32 cellular contexts compared by ENCODE assay signal in the genomic region with DNA sequence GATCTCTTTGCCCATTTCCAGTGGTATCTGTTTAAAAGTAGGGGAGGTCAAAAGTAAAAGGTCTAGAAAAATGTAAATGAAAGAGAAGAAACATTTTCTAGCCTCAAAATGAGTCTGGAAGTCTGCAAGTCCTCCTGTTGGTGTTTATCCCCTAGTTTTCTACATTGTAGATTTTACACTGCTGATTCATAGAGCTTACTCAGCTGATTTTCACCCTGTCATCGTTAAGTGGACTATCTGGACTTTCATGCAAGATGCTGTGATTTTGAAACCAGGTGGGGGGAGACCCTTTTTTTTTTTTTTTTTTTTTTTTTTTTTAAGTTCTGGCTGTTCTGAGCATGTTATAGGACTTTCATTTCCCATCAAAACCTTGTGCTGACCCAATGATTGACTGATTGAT. TPM values are rescaled to one million over a fixed set of nuclear protein-coding genes. Genes with fewer than 3 reads are reported as not detected.
"Had no signal": no experiment of that assay in that cellular context is flagged by ENCODE, and none has a peak within 500 bp of the region (broad histone marks: within the 10 kb centered on the region; RNA-seq: fewer than 3 reads in every experiment).

No MANE protein-coding gene starts in this region.

- H3K36me3 ChIP-seq: adrenal gland, breast epithelium, MG63, WERI-Rb-1 had no signal

- H3K27ac ChIP-seq: adrenal gland, breast epithelium, WERI-Rb-1 had no signal

- H3K4me1 ChIP-seq: adrenal gland, breast epithelium had no signal

- DNase-seq: activated CD4-positive, alpha-beta memory T cell treated with anti-CD3 and anti-CD28 coated beads, Interleukin-2, amount 10 ng/mL, durations not matched to agents 7 days and 5 days; activated CD4-positive, alpha-beta T cell treated with anti-CD3 and anti-CD28 coated beads for 36 hours; activated CD4-positive, alpha-beta T cell treated with anti-CD3 and anti-CD28 coated beads, Interleukin-2, amount 50 U/mL, for 1 hour; activated naive CD4-positive, alpha-beta T cell treated with anti-CD3 and anti-CD28 coated beads, Interleukin-2, amount 50 U/mL, for 16 hours; activated naive CD8-positive, alpha-beta T cell treated with anti-CD3 and anti-CD28 coated beads, Interleukin-2, amount 10 ng/mL, durations not matched to agents 7 days and 5 days; activated T-cell treated with anti-CD3 and anti-CD28 coated beads for 4 hours; activated T-cell treated with anti-CD3 and anti-CD28 coated beads, Interleukin-2, amount 50 U/mL, for 72 hours; adrenal gland; anterior cingulate cortex; caudate nucleus; MG63; MV-4-11; NCI-H1092 treated with DMSO at 0.1 percent for 48 hours; NCI-H1417 treated with DMSO at 0.1 percent for 48 hours; NCI-H1694; NCI-H2029; NCI-H2107; NCI-H2171 treated with DMSO at 0.1 percent for 48 hours; NCI-H226; NCI-H526 treated with DMSO at 0.1 percent for 48 hours; NCI-H82; RPMI8226; SK-N-SH; T-helper 1 cell; WERI-Rb-1 had no signal

- H3K9me3 ChIP-seq: adrenal gland, breast epithelium, MG63, SK-N-SH had no signal

- H3K27me3 ChIP-seq: MG63 had no signal

- H3K4me3 Mint-ChIP-seq: activated CD4-positive, alpha-beta memory T cell treated with anti-CD3 and anti-CD28 coated beads, Interleukin-2, amount 10 ng/mL, durations not matched to agents 7 days and 5 days; activated CD4-positive, alpha-beta T cell treated with anti-CD3 and anti-CD28 coated beads for 36 hours; activated naive CD8-positive, alpha-beta T cell treated with anti-CD3 and anti-CD28 coated beads, Interleukin-2, amount 10 ng/mL, durations not matched to agents 7 days and 5 days; activated T-cell treated with anti-CD3 and anti-CD28 coated beads, Interleukin-2, amount 50 U/mL, for 72 hours had no signal

- H3K4me3 ChIP-seq: adrenal gland, breast epithelium, MG63 had no signal

- H3K9me3 Mint-ChIP-seq: activated CD4-positive, alpha-beta memory T cell treated with anti-CD3 and anti-CD28 coated beads, Interleukin-2, amount 10 ng/mL, durations not matched to agents 7 days and 5 days; activated T-cell treated with anti-CD3 and anti-CD28 coated beads, Interleukin-2, amount 50 U/mL, for 72 hours; activated T-helper 2 cell treated with anti-CD3 and anti-CD28 coated beads, Interferon-gamma antibody, Interleukin-2, Interleukin-4, amounts not matched to agents 10 μg/mL and 5 μg/mL and 100 μg/mL, durations not matched to agents 14 hours and 24 hours and 36 hours had no signal

- H3K27ac Mint-ChIP-seq: activated CD4-positive, alpha-beta memory T cell treated with anti-CD3 and anti-CD28 coated beads, Interleukin-2, amount 10 ng/mL, durations not matched to agents 7 days and 5 days; activated CD4-positive, alpha-beta T cell treated with anti-CD3 and anti-CD28 coated beads for 36 hours; activated naive CD8-positive, alpha-beta T cell treated with anti-CD3 and anti-CD28 coated beads, Interleukin-2, amount 10 ng/mL, durations not matched to agents 7 days and 5 days; activated T-cell treated with anti-CD3 and anti-CD28 coated beads, Interleukin-2, amount 50 U/mL, for 72 hours; activated T-helper 2 cell treated with anti-CD3 and anti-CD28 coated beads, Interferon-gamma antibody, Interleukin-2, Interleukin-4, amounts not matched to agents 10 μg/mL and 5 μg/mL and 100 μg/mL, durations not matched to agents 14 hours and 24 hours and 36 hours had no signal

- H3K36me3 Mint-ChIP-seq: activated naive CD8-positive, alpha-beta T cell treated with anti-CD3 and anti-CD28 coated beads, Interleukin-2, amount 10 ng/mL, durations not matched to agents 7 days and 5 days had no signal

RNA-seq across cellular contexts. Expression of gene HOXD3, which starts 10.3 kb away (rescaled TPM):
- total RNA-seq: activated CD4-positive, alpha-beta memory T cell treated with anti-CD3 and anti-CD28 coated beads, Interleukin-2, amount 10 ng/mL, durations not matched to agents 7 days and 5 days; activated CD4-positive, alpha-beta T cell treated with anti-CD3 and anti-CD28 coated beads for 36 hours; activated CD8-positive, alpha-beta memory T cell treated with anti-CD3 and anti-CD28 coated beads for 36 hours; activated naive CD8-positive, alpha-beta T cell treated with anti-CD3 and anti-CD28 coated beads, Interleukin-2, amount 10 ng/mL, durations not matched to agents 7 days and 5 days; activated T-cell treated with anti-CD3 and anti-CD28 coated beads, Interleukin-2, amount 50 U/mL, for 72 hours; activated T-helper 2 cell treated with anti-CD3 and anti-CD28 coated beads, Interferon-gamma antibody, Interleukin-2, Interleukin-4, amounts not matched to agents 10 μg/mL and 5 μg/mL and 100 μg/mL, durations not matched to agents 14 hours and 24 hours and 36 hours; NCI-H460; OCI-LY7; T-helper 2 cell treated with Interferon-gamma antibody and Interleukin-4, amounts not matched to agents 100 ng/mL and 5 ng/mL, for 36 hours had no signal

RNA-seq across cellular contexts. Expression of gene HOXD4, which starts 16.0 kb away (rescaled TPM):
- total RNA-seq: activated CD4-positive, alpha-beta memory T cell treated with anti-CD3 and anti-CD28 coated beads, Interleukin-2, amount 10 ng/mL, durations not matched to agents 7 days and 5 days; activated CD4-positive, alpha-beta T cell treated with anti-CD3 and anti-CD28 coated beads for 36 hours; activated CD8-positive, alpha-beta memory T cell treated with anti-CD3 and anti-CD28 coated beads for 36 hours; activated naive CD8-positive, alpha-beta T cell treated with anti-CD3 and anti-CD28 coated beads, Interleukin-2, amount 10 ng/mL, durations not matched to agents 7 days and 5 days; activated T-cell treated with anti-CD3 and anti-CD28 coated beads, Interleukin-2, amount 50 U/mL, for 72 hours; activated T-helper 2 cell treated with anti-CD3 and anti-CD28 coated beads, Interferon-gamma antibody, Interleukin-2, Interleukin-4, amounts not matched to agents 10 μg/mL and 5 μg/mL and 100 μg/mL, durations not matched to agents 14 hours and 24 hours and 36 hours; NCI-H460; OCI-LY7; Right ventricle myocardium inferior; T-helper 2 cell treated with Interferon-gamma antibody and Interleukin-4, amounts not matched to agents 100 ng/mL and 5 ng/mL, for 36 hours had no signal

RNA-seq across cellular contexts. Expression of gene HOXD1, which starts 21.1 kb away (rescaled TPM):
- total RNA-seq: activated CD4-positive, alpha-beta memory T cell treated with anti-CD3 and anti-CD28 coated beads, Interleukin-2, amount 10 ng/mL, durations not matched to agents 7 days and 5 days; activated CD4-positive, alpha-beta T cell treated with anti-CD3 and anti-CD28 coated beads for 36 hours; activated CD8-positive, alpha-beta memory T cell treated with anti-CD3 and anti-CD28 coated beads for 36 hours; activated naive CD8-positive, alpha-beta T cell treated with anti-CD3 and anti-CD28 coated beads, Interleukin-2, amount 10 ng/mL, durations not matched to agents 7 days and 5 days; activated T-cell treated with anti-CD3 and anti-CD28 coated beads, Interleukin-2, amount 50 U/mL, for 72 hours; activated T-helper 2 cell treated with anti-CD3 and anti-CD28 coated beads, Interferon-gamma antibody, Interleukin-2, Interleukin-4, amounts not matched to agents 10 μg/mL and 5 μg/mL and 100 μg/mL, durations not matched to agents 14 hours and 24 hours and 36 hours; NCI-H460; OCI-LY7; Right ventricle myocardium inferior; T-helper 2 cell treated with Interferon-gamma antibody and Interleukin-4, amounts not matched to agents 100 ng/mL and 5 ng/mL, for 36 hours had no signal

RNA-seq across cellular contexts. Expression of gene HOXD8, which starts 37.9 kb away (rescaled TPM):
- total RNA-seq: activated CD4-positive, alpha-beta memory T cell treated with anti-CD3 and anti-CD28 coated beads, Interleukin-2, amount 10 ng/mL, durations not matched to agents 7 days and 5 days; activated CD4-positive, alpha-beta T cell treated with anti-CD3 and anti-CD28 coated beads for 36 hours; activated CD8-positive, alpha-beta memory T cell treated with anti-CD3 and anti-CD28 coated beads for 36 hours; activated naive CD8-positive, alpha-beta T cell treated with anti-CD3 and anti-CD28 coated beads, Interleukin-2, amount 10 ng/mL, durations not matched to agents 7 days and 5 days; activated T-cell treated with anti-CD3 and anti-CD28 coated beads, Interleukin-2, amount 50 U/mL, for 72 hours; activated T-helper 2 cell treated with anti-CD3 and anti-CD28 coated beads, Interferon-gamma antibody, Interleukin-2, Interleukin-4, amounts not matched to agents 10 μg/mL and 5 μg/mL and 100 μg/mL, durations not matched to agents 14 hours and 24 hours and 36 hours; OCI-LY7; T-helper 2 cell treated with Interferon-gamma antibody and Interleukin-4, amounts not matched to agents 100 ng/mL and 5 ng/mL, for 36 hours had no signal

RNA-seq across cellular contexts. Expression of gene HOXD9, which starts 44.9 kb away (rescaled TPM):
- total RNA-seq: activated CD4-positive, alpha-beta memory T cell treated with anti-CD3 and anti-CD28 coated beads, Interleukin-2, amount 10 ng/mL, durations not matched to agents 7 days and 5 days; activated CD4-positive, alpha-beta T cell treated with anti-CD3 and anti-CD28 coated beads for 36 hours; activated CD8-positive, alpha-beta memory T cell treated with anti-CD3 and anti-CD28 coated beads for 36 hours; activated naive CD8-positive, alpha-beta T cell treated with anti-CD3 and anti-CD28 coated beads, Interleukin-2, amount 10 ng/mL, durations not matched to agents 7 days and 5 days; activated T-cell treated with anti-CD3 and anti-CD28 coated beads, Interleukin-2, amount 50 U/mL, for 72 hours; activated T-helper 2 cell treated with anti-CD3 and anti-CD28 coated beads, Interferon-gamma antibody, Interleukin-2, Interleukin-4, amounts not matched to agents 10 μg/mL and 5 μg/mL and 100 μg/mL, durations not matched to agents 14 hours and 24 hours and 36 hours; NCI-H460; OCI-LY7; Right ventricle myocardium inferior; T-helper 2 cell treated with Interferon-gamma antibody and Interleukin-4, amounts not matched to agents 100 ng/mL and 5 ng/mL, for 36 hours had no signal
